In genomic region chr7:95330194-95331003, GRCh38 we compare ENCODE assay signal across 9 cellular contexts. TPM values are rescaled to one million over a fixed set of nuclear protein-coding genes. Genes with fewer than 3 reads are reported as not detected.
DNase-seq lines count a peak whose midpoint lies in the region; ATAC-seq, FAIRE-seq and TF ChIP-seq lines count a peak whose summit lies in the region.
"Had no signal": no experiment of that assay in that cellular context is flagged by ENCODE, and none has a peak within 500 bp of the region (broad histone marks: within the 10 kb centered on the region; RNA-seq: fewer than 3 reads in every experiment).

No MANE protein-coding gene starts in this region.

- peak overlapping the region; percentile 86 for H3K4me2 ChIP-seq in A549

- H3K4me1 ChIP-seq in A549 (peaks cover 26% of the 10 kb centered on the region), left lung (no peaks in the 10 kb centered on the region), colonic mucosa (no peaks in the 10 kb centered on the region)

- ATAC-seq in A549 (peak in 1 of 2 experiments; percentile 46; a peak in 2 of 6 replicates), GM18909 (IDR thresholded peaks at IDR 0.05; ENCODE audit: poor library complexity, unreplicated experiment) (peak; percentile 98), HG03095 (IDR thresholded peaks at IDR 0.05; ENCODE audit: unreplicated experiment) (peak; percentile 99), left lung (peak; percentile 83)

- no peaks in the 10 kb centered on the region for H3K27me3 ChIP-seq in left lung
- H3K27me3 ChIP-seq in WERI-Rb-1 (ENCODE audit: insufficient read depth, low read depth, severe bottlenecking) = no peaks in the 10 kb centered on the region
- H3K27me3 ChIP-seq in colonic mucosa = no peaks in the 10 kb centered on the region

- intact Hi-C loops in left lung (cut with DNase I) = no loop called here
- intact Hi-C loops in colonic mucosa (cut with DNase I) = no loop called here

- TF ChIP-seq RAD21 in A549 (conservative IDR thresholded peaks at IDR 0.05 in 1 of 2, IDR thresholded peaks at IDR 0.05 in 1 of 2) = no peak

- H3K4me3 ChIP-seq in A549 = peak overlapping the region; percentile 32
- H3K4me3 ChIP-seq in WI38 (ENCODE audit: low read depth, low read length) = peak overlapping the region; percentile 35
- H3K4me3 ChIP-seq in left lung = peak overlapping the region; percentile 4 to 14
- no peak overlapping the region for H3K4me3 ChIP-seq in WERI-Rb-1 (ENCODE audit: low read depth, low read length)
- H3K4me3 ChIP-seq in colonic mucosa = no peak overlapping the region

- TF ChIP-seq CTCF in A549 (IDR thresholded peaks at IDR 0.05) = no peak
- no peak for TF ChIP-seq CTCF in WI38 (IDR thresholded peaks at IDR 0.05; ENCODE audit: low read depth, low read length)
- TF ChIP-seq CTCF in left lung (IDR thresholded peaks at IDR 0.05) = no peak
- no peak for TF ChIP-seq CTCF in WERI-Rb-1 (IDR thresholded peaks at IDR 0.05; ENCODE audit: low read depth, low read length)
- no peak for TF ChIP-seq CTCF in colonic mucosa (IDR thresholded peaks at IDR 0.05)

- H3K36me3 ChIP-seq in left lung (no peaks in the 10 kb centered on the region), WERI-Rb-1 (no peaks in the 10 kb centered on the region), colonic mucosa (no peaks in the 10 kb centered on the region)

- no peak for TF ChIP-seq EP300 in A549 (IDR thresholded peaks at IDR 0.05)

- H3K9ac ChIP-seq in colonic mucosa (ENCODE audit: low read depth in 2 of 2, low read length in 2 of 2) = no peak overlapping the region

- CTCF ChIA-PET in A549 (lab: Yijun Ruan, JAX) = no interaction called here

- 16% methylated on average over 4 of the region's 4 CpGs for WGBS in A549 (ENCODE audit: missing lambda C conversion rate)

- H3K9me3 ChIP-seq in A549 (0 out of 3 replicates have a peak, but pooled peaks cover 3% of the 10 kb centered on the region), left lung (no peaks in the 10 kb centered on the region), WERI-Rb-1 (ENCODE audit: severe bottlenecking) (no peaks in the 10 kb centered on the region), colonic mucosa (no peaks in the 10 kb centered on the region)

- peak; percentile 98 for FAIRE-seq in A549 (lab: Jason Lieb, UNC)

- POLR2A ChIA-PET in A549 (lab: Yijun Ruan, JAX) = no interaction called here

- H3K27ac ChIP-seq in A549 (peak overlapping the region; percentile 50 to 63), left lung (no peak overlapping the region), WERI-Rb-1 (no peak overlapping the region), colonic mucosa (no peak overlapping the region)

- DNase-seq in A549 (ENCODE audit: low read depth in 1 of 2, low spot score in 1 of 2) = no peak
- DNase-seq in left lung = no peak
- DNase-seq in WERI-Rb-1 = no peak
- no peak for DNase-seq in NCI-H2081 (lab: John Stamatoyannopoulos, UW)
- DNase-seq in colonic mucosa = no peak

- TF ChIP-seq POLR2A in A549 (IDR thresholded peaks at IDR 0.05; ENCODE audit: low read length) = no peak

TF ChIP-seq in A549, 52 proteins besides CTCF, POLR2A, EP300 and RAD21:
- TF ChIP-seq MAX (IDR thresholded peaks at IDR 0.05) (no peak), KDM5A (IDR thresholded peaks at IDR 0.05) (no peak)
TF ChIP-seq in A549: peak in this region for 0.

RNA-seq across cellular contexts. Expression of gene PON1, which starts 6.1 kb away (rescaled TPM):
- polyA plus RNA-seq in A549 (2011; rRNA removed) (6.6 and 8.2 TPM in 2 replicates), A549 (2017; fragmentation: RNase III; extraction: RNeasy Plus Mini Kit Qiagen cat#74134 plus additional on column Dnase treatment) (0.93 to 1.8 TPM (median 1.1 TPM) in 3 replicates)
- 0.23 and 0.50 TPM in 2 replicates for polyA plus RNA-seq in A549 (2012; cell fraction: cytosol; rRNA removed)
- polyA plus RNA-seq in A549 (2012; cell fraction: nucleus; rRNA removed) = 1.4 TPM in 2 replicates
- polyA minus RNA-seq in A549 (2011; rRNA and poly(A)+ RNA removed) = 3.2 TPM in 2 replicates
- total RNA-seq in left lung (under 1 TPM; 0.42 to 0.67 TPM), colonic mucosa (not detected)
- total RNA-seq: dermis microvascular lymphatic vessel endothelial cell had no signal

Comparison
In these comparisons a context has a peak if more than half of its experiments do, and no peak if none do; other contexts are left out.
1. H3K27ac ChIP-seq: peak in A549 (2 of 2); none in left lung (0 of 2), WERI-Rb-1 (single experiment) and colonic mucosa (single experiment).
2. H3K4me3 ChIP-seq: peak in A549 (single experiment), WI38 (single experiment) and left lung (2 of 2); none in WERI-Rb-1 (single experiment) and colonic mucosa (single experiment).